8 cellular contexts compared by ENCODE assay signal in genomic region chr5:43190755-43191603, GRCh38. TPM values are rescaled to one million over a fixed set of nuclear protein-coding genes. Genes with fewer than 3 reads are reported as not detected.
DNase-seq lines count a peak whose midpoint lies in the region; ATAC-seq lines count a peak whose summit lies in the region.

No MANE protein-coding gene starts in this region.

- H3K9ac ChIP-seq in adipocyte (ENCODE audit: low read length), result no peak overlapping the region

- no peak for ATAC-seq in GM19351 (IDR thresholded peaks at IDR 0.05; ENCODE audit: unreplicated experiment)

- H3K27me3 ChIP-seq in ACC112 (ENCODE audit: insufficient read depth, low read length) (peaks cover 4% of the 10 kb centered on the region; the same call in 1 of the 2 replicates), H7 (ENCODE audit: control insufficient read depth, insufficient read depth, low read length) (peaks cover 31% of the 10 kb centered on the region), adipocyte (replicated peaks; ENCODE audit: control insufficient read depth, insufficient read depth, low read length) (no peaks in the 10 kb centered on the region), layer of hippocampus (ENCODE audit: control insufficient read depth, insufficient read depth, low read length) (no peaks in the 10 kb centered on the region)

- H2AFZ ChIP-seq in ACC112 (ENCODE audit: low read length, unreplicated experiment), result no peak overlapping the region

- H3K79me2 ChIP-seq in ACC112 (ENCODE audit: control insufficient read depth, insufficient read depth, low read length, unreplicated experiment), result no peaks in the 10 kb centered on the region

- H3K27ac ChIP-seq in ACC112 (ENCODE audit: low read depth, low read length) (no peak overlapping the region), layer of hippocampus (ENCODE audit: low read depth, low read length) (peak overlapping the region; percentile 87)

- no peaks in the 10 kb centered on the region for H3K9me3 ChIP-seq in adipocyte (ENCODE audit: control insufficient read depth, low read length)

- H3K4me3 ChIP-seq in ACC112 (ENCODE audit: low read depth, low read length) (peak overlapping the region; percentile 83; the same call in 1 of the 2 replicates), H7 (ENCODE audit: insufficient read depth, low read depth, low read length) (no peak overlapping the region), adipocyte (ENCODE audit: low read length) (no peak overlapping the region)

- peaks cover 5% of the 10 kb centered on the region for H3K4me1 ChIP-seq in ACC112 (ENCODE audit: control insufficient read depth, insufficient read depth, low read length, unreplicated experiment)
- H3K4me1 ChIP-seq in adipocyte (ENCODE audit: control insufficient read depth, insufficient read depth, low read length), result peaks cover 23% of the 10 kb centered on the region

- intact Hi-C loops in head of caudate nucleus (cut with DNase I), result loop anchor here (5.0 kb wide), 1 partner anchor 121 kb away; the partner anchor contains the start of gene HMGCS1

- H3K36me3 ChIP-seq in ACC112 (ENCODE audit: insufficient read depth, low read length) (peaks cover 3% of the 10 kb centered on the region; the same call in 1 of the 2 replicates), H7 (replicated peaks; ENCODE audit: control insufficient read depth, insufficient read depth, low read length) (no peaks in the 10 kb centered on the region), adipocyte (ENCODE audit: control insufficient read depth, insufficient read depth, low read length, severe bottlenecking) (no peaks in the 10 kb centered on the region)

- DNase-seq in H7, result peak; percentile 30
- DNase-seq in adipocyte (ENCODE audit: low read depth), result peak; percentile 69
- no peak for DNase-seq in head of caudate nucleus
- DNase-seq in D341Med (ENCODE audit: low spot score), result no peak
- DNase-seq in effector CD4-positive, alpha-beta T cell, result no peak

RNA-seq across cellular contexts. Expression of gene NIM1K, which starts 1.0 kb away (rescaled TPM):
- not detected in 2 replicates for total RNA-seq in H7 (2014; rRNA removed; shearing (Covaris generic))

Comparison
In these comparisons a context has a peak if more than half of its experiments do, and no peak if none do; other contexts are left out.
1. DNase-seq: peak in H7 (single experiment) and adipocyte (single experiment); none in head of caudate nucleus (0 of 42), D341Med (single experiment) and effector CD4-positive, alpha-beta T cell (single experiment).